ENCODE assay signal across 1 cellular context in the genomic region with DNA sequence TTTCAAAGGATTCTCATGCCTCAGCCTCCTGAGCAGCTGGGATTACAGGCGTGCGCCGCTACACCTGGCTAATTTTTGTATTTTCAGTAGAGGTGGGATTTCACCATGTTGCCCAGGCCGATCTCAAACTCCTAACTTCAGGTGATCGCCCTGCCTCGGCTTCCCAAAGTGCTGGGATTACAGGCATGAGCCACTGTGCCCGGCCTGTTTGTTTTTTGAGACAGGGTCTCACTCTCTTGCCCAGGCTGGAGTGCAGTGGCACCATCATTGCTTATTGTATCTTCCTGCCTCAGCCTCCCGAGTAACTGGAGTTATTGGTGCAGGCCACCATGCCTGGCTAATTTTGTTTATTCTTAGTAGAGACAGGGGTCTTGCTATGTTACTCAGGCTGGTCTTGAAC.
TF ChIP-seq lines count a peak whose summit lies in the region.

No MANE protein-coding gene starts in this region.

TF ChIP-seq in endothelial cell of umbilical vein, 7 proteins besides CTCF, POLR2A, EP300 and RAD21:
- no peak for TF ChIP-seq FOS (IDR thresholded peaks at IDR 0.05; ENCODE audit: borderline replicate concordance, insufficient read depth, low read length)
- TF ChIP-seq MYC (IDR thresholded peaks at IDR 0.05; ENCODE audit: low read depth, low read length): no peak
- no peak for TF ChIP-seq POLR2AphosphoS5 (IDR thresholded peaks at IDR 0.05; ENCODE audit: insufficient read depth, low read depth, low read length)
- TF ChIP-seq, protein P1, sequence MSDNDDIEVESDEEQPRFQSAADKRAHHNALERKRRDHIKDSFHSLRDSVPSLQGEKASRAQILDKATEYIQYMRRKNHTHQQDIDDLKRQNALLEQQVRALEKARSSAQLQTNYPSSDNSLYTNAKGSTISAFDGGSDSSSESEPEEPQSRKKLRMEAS (IDR thresholded peaks at IDR 0.05; ENCODE audit: insufficient read depth, insufficient read length): no peak
- no peak for TF ChIP-seq GATA2 (IDR thresholded peaks at IDR 0.05; ENCODE audit: insufficient read depth, insufficient read length, low read depth, low read length)
- TF ChIP-seq EZH2 (IDR thresholded peaks at IDR 0.05; ENCODE audit: borderline replicate concordance, low read depth, low read length, severe bottlenecking): no peak
- TF ChIP-seq JUN (IDR thresholded peaks at IDR 0.05; ENCODE audit: borderline replicate concordance, insufficient read depth, insufficient read length, low read depth): no peak
